ENCODE assay signal across 13 cellular contexts in genomic region chr2:117917223-117917917, GRCh38.
DNase-seq lines count a peak whose midpoint lies in the region; TF ChIP-seq lines count a peak whose summit lies in the region.
"Had no signal": no experiment of that assay in that cellular context is flagged by ENCODE, and none has a peak within 500 bp of the region (broad histone marks: within the 10 kb centered on the region; RNA-seq: fewer than 3 reads in every experiment).

No MANE protein-coding gene starts in this region.

- in situ Hi-C loops in astrocyte of the cerebellum (cut with HindIII; ENCODE audit: low sequenced_read_pairs), result no loop called here

- POLR2A ChIA-PET in AG04449 (lab: Yijun Ruan, JAX), result no interaction called here

- peaks cover 21% of the 10 kb centered on the region for H3K36me3 Mint-ChIP-seq in HFFc6 (ENCODE audit: low read depth)

- H3K27ac Mint-ChIP-seq in HFFc6, result no peak overlapping the region
- H3K27ac Mint-ChIP-seq: activated T-cell treated with anti-CD3 and anti-CD28 coated beads, Interleukin-2, amount 50 U/mL, for 24 hours had no signal

- no peak overlapping the region for H3K4me3 Mint-ChIP-seq in HFFc6
- H3K4me3 Mint-ChIP-seq: activated T-cell treated with anti-CD3 and anti-CD28 coated beads, Interleukin-2, amount 50 U/mL, for 24 hours had no signal

- H3K27me3 Mint-ChIP-seq in HFFc6 (ENCODE audit: insufficient read depth), result peaks cover 2% of the 10 kb centered on the region; the same call in 1 of the 2 replicates
- H3K27me3 Mint-ChIP-seq: activated T-cell treated with anti-CD3 and anti-CD28 coated beads, Interleukin-2, amount 50 U/mL, for 24 hours had no signal

- TF ChIP-seq CTCF in AG04449 (IDR thresholded peaks at IDR 0.05; ENCODE audit: insufficient read depth, low read length, missing control alignments), result peak; percentile 38
- TF ChIP-seq CTCF in HFFc6 (IDR thresholded peaks at IDR 0.05), result peak; percentile 72
- TF ChIP-seq CTCF in astrocyte of the cerebellum (IDR thresholded peaks at IDR 0.05; ENCODE audit: low read depth, low read length, missing control alignments), result peak; percentile 27

- no peaks in the 10 kb centered on the region for H3K4me1 Mint-ChIP-seq in HFFc6 (ENCODE audit: low read depth)

- no peak overlapping the region for H3K4me3 ChIP-seq in AG04449 (ENCODE audit: low read depth, low read length)
- H3K4me3 ChIP-seq in astrocyte of the cerebellum (ENCODE audit: low read depth, low read length), result no peak overlapping the region

- no peaks in the 10 kb centered on the region for H3K9me3 Mint-ChIP-seq in HFFc6

- CTCF ChIA-PET in AG04449 (lab: Yijun Ruan, JAX), result interaction anchor here (1.1 to 4.2 kb wide), 6 partner anchors 80 to 103 kb away, joined by 3 to 26 read pairs (median 8); partner anchors contain the start of gene DDX18

- no peak for DNase-seq in AG04449 (ENCODE audit: low read depth, low spot score)
- peak; percentile 23 for DNase-seq in HFFc6
- DNase-seq in astrocyte of the cerebellum (ENCODE audit: low read depth), result no peak
- DNase-seq in islet precursor cell, result peak; percentile 46
- DNase-seq in occipital lobe (lab: John Stamatoyannopoulos, UW), result no peak
- no peak for DNase-seq in GM19238 (ENCODE audit: insufficient read length, low spot score)
- DNase-seq in NCI-H2081 (lab: John Stamatoyannopoulos, UW), result no peak
- DNase-seq in NCI-H2029 treated with DMSO at 0.1 percent for 48 hours (lab: John Stamatoyannopoulos, UW), result no peak
- DNase-seq: activated T-cell treated with anti-CD3 and anti-CD28 coated beads, Interleukin-2, amount 50 U/mL, for 24 hours; cerebellar nuclear complex; head of caudate nucleus; NCI-H510A treated with DMSO at 0.1 percent for 48 hours; T-helper 2 cell had no signal

Comparison
In these comparisons a context has a peak if more than half of its experiments do, and no peak if none do; other contexts are left out.
1. DNase-seq: peak in HFFc6 (single experiment) and islet precursor cell (single experiment); none in AG04449 (single experiment), astrocyte of the cerebellum (single experiment), occipital lobe (single experiment), GM19238 (single experiment), NCI-H2081 (0 of 2) and NCI-H2029 treated with DMSO at 0.1 percent for 48 hours (single experiment).
2. Peak in every context shown above with its lines, with median percentiles within 50 percentile points of each other: CTCF ChIP-seq.